18 cellular contexts compared by ENCODE assay signal in genomic region chr11:18192988-18193387, GRCh38. TPM values are rescaled to one million over a fixed set of nuclear protein-coding genes. Genes with fewer than 3 reads are reported as not detected.
DNase-seq lines count a peak whose midpoint lies in the region; ATAC-seq and TF ChIP-seq lines count a peak whose summit lies in the region.
"Had no signal": no experiment of that assay in that cellular context is flagged by ENCODE, and none has a peak within 500 bp of the region (broad histone marks: within the 10 kb centered on the region; RNA-seq: fewer than 3 reads in every experiment).

No MANE protein-coding gene starts in this region.

- DNase-seq in DMS53 (lab: John Stamatoyannopoulos, UW) (peak; percentile 10), DMS53 treated with DMSO at 0.1 percent for 48 hours (lab: John Stamatoyannopoulos, UW; ENCODE audit: unreplicated experiment) (no peak), NCI-H345 treated with DMSO at 0.1 percent for 48 hours (lab: John Stamatoyannopoulos, UW; ENCODE audit: unreplicated experiment) (peak; percentile 71), iPS-NIHi11 (ENCODE audit: low spot score) (peak; percentile 79), Peyer's patch (no peak), immature natural killer cell (no peak)
- DNase-seq: 8988T, GOT3, hippocampal formation, IMR-90, NCI-H526 treated with DMSO at 0.1 percent for 48 hours, ovary had no signal

- H3K27me3 Mint-ChIP-seq in immature natural killer cell (ENCODE audit: low read depth in 3 of 3), result peaks cover 1 to 12% (median 2%) of the 10 kb centered on the region in 3 donors

- no peaks in the 10 kb centered on the region for H3K36me3 Mint-ChIP-seq in immature natural killer cell

- no peaks in the 10 kb centered on the region for H3K9me3 Mint-ChIP-seq in immature natural killer cell

- no peak for TF ChIP-seq POLR2A in Peyer's patch (IDR thresholded peaks at IDR 0.05)

- H3K4me1 Mint-ChIP-seq in immature natural killer cell, result no peaks in the 10 kb centered on the region

- no peaks in the 10 kb centered on the region for H3K36me3 ChIP-seq in Peyer's patch
- H3K36me3 ChIP-seq: esophagus muscularis mucosa, ovary, tibial nerve had no signal

- H3K4me3 Mint-ChIP-seq in immature natural killer cell, result no peak overlapping the region

- H3K27ac ChIP-seq in Peyer's patch, result no peak overlapping the region
- H3K27ac ChIP-seq: esophagus muscularis mucosa, ovary, tibial nerve, VCaP had no signal

- ATAC-seq in GM21447 (IDR thresholded peaks at IDR 0.05; ENCODE audit: unreplicated experiment), result peak; percentile 67
- ATAC-seq in HG03571 (IDR thresholded peaks at IDR 0.05; ENCODE audit: unreplicated experiment), result no peak

- no peaks in the 10 kb centered on the region for H3K9me3 ChIP-seq in Peyer's patch
- H3K9me3 ChIP-seq: esophagus muscularis mucosa, ovary, tibial nerve had no signal

- H3K27me3 ChIP-seq in Peyer's patch, result no peaks in the 10 kb centered on the region
- H3K27me3 ChIP-seq: ovary, tibial nerve had no signal

- no peak for TF ChIP-seq CTCF in Peyer's patch (IDR thresholded peaks at IDR 0.05)

- H3K4me3 ChIP-seq in Peyer's patch, result no peak overlapping the region
- H3K4me3 ChIP-seq: esophagus muscularis mucosa, ovary, tibial nerve had no signal

- H3K27ac Mint-ChIP-seq in immature natural killer cell, result no peak overlapping the region

- H3K4me1 ChIP-seq in Peyer's patch, result no peaks in the 10 kb centered on the region
- H3K4me1 ChIP-seq: esophagus muscularis mucosa, tibial nerve had no signal

RNA-seq across cellular contexts. Expression of gene MRGPRX4, which starts 20.4 kb away (rescaled TPM):
- not detected for total RNA-seq in Peyer's patch
- not detected for polyA plus RNA-seq in immature natural killer cell
- total RNA-seq: chondrocyte, esophagus muscularis mucosa, IMR-90, ovary, tibial nerve had no signal
- polyA plus RNA-seq: ovary had no signal

RNA-seq across cellular contexts. Expression of gene SAA4, which starts 43.6 kb away (rescaled TPM):
- total RNA-seq in Peyer's patch, result not detected
- not detected for polyA plus RNA-seq in immature natural killer cell
- total RNA-seq: chondrocyte, esophagus muscularis mucosa, IMR-90, tibial nerve had no signal
- polyA plus RNA-seq: IMR-90, ovary had no signal

RNA-seq across cellular contexts. Expression of gene SAA2, which starts 55.5 kb away (rescaled TPM):
- total RNA-seq in Peyer's patch, result 1 to 10 TPM in 1 of 4 donors, not detected in 3; 3.9 TPM
- not detected for polyA plus RNA-seq in immature natural killer cell
- total RNA-seq: chondrocyte, IMR-90 had no signal
- polyA plus RNA-seq: IMR-90 had no signal

Comparison
In these comparisons a context has a peak if more than half of its experiments do, and no peak if none do; other contexts are left out.
1. DNase-seq: peak in DMS53 (single experiment), NCI-H345 treated with DMSO at 0.1 percent for 48 hours (single experiment) and iPS-NIHi11 (single experiment); none in DMS53 treated with DMSO at 0.1 percent for 48 hours (single experiment), Peyer's patch (0 of 3) and immature natural killer cell (0 of 3).